ENCODE assay signal across 8 cellular contexts in the genomic region with DNA sequence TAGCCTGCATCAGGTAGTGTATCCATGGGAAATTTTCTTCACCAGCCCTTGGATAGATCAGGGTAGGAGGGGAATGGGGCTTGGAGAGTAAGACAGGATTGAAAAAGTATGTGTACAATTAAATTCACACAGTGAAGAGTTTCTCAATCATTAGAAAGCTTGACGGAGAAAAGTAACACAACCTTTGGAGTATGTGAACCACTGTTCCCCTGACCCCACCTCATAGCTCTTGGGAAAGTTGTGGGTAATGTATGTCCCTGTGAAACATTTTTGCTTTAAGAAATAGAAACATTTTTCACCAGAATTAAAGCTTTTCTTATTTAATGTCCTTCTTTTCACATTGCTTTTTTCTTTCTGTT. TPM values are rescaled to one million over a fixed set of nuclear protein-coding genes. Genes with fewer than 3 reads are reported as not detected.
DNase-seq lines count a peak whose midpoint lies in the region; ATAC-seq, FAIRE-seq and TF ChIP-seq lines count a peak whose summit lies in the region.

No MANE protein-coding gene starts in this region.

- intact Hi-C loops in kidney (cut with DNase I) = no loop called here

- FAIRE-seq in kidney (lab: Jason Lieb, UNC) = no peak

- H3K4me2 ChIP-seq in MM.1S (ENCODE audit: low read depth, low read length) = peak overlapping the region; percentile 86

- no peaks in the 10 kb centered on the region for H3K9me2 ChIP-seq in MM.1S (replicated peaks; ENCODE audit: insufficient read depth, low read length)

- H3K79me2 ChIP-seq in ACC112 (ENCODE audit: control insufficient read depth, insufficient read depth, low read length, unreplicated experiment) (no peaks in the 10 kb centered on the region), MM.1S (ENCODE audit: low read length) (peaks cover 8% of the 10 kb centered on the region; the same call in 1 of the 2 replicates)

- no peaks in the 10 kb centered on the region for H4K20me1 ChIP-seq in MM.1S (ENCODE audit: insufficient read depth, low read length)

- no peak for DNase-seq in MM.1S
- no peak for DNase-seq in kidney
- no peak for DNase-seq in NK-92 (lab: John Stamatoyannopoulos, UW; ENCODE audit: unreplicated experiment)
- no peak for DNase-seq in NCI-H1436 treated with DMSO at 0.1 percent for 48 hours (lab: John Stamatoyannopoulos, UW)
- no peak for DNase-seq in cerebellar nuclear complex (lab: John Stamatoyannopoulos, UW)
- DNase-seq in stimulated activated CD4-positive, alpha-beta T cell treated with anti-CD3 and anti-CD28 coated beads, Interleukin-1b, Interleukin-23, amount 100 ng/mL, for 48 hours = no peak

- peaks cover 8% of the 10 kb centered on the region for H3K36me3 ChIP-seq in ACC112 (ENCODE audit: insufficient read depth, low read length)
- no peaks in the 10 kb centered on the region for H3K36me3 ChIP-seq in MM.1S (replicated peaks; ENCODE audit: insufficient read depth, low read length)
- no peaks in the 10 kb centered on the region for H3K36me3 ChIP-seq in kidney (ENCODE audit: control insufficient read depth in 1 of 2, insufficient read depth in 2 of 2, low read length in 2 of 2)

- H3K9ac ChIP-seq in MM.1S (ENCODE audit: low read length) (peak overlapping the region; percentile 58; the same call in 1 of the 2 replicates), kidney (ENCODE audit: low read length in 2 of 2) (peak overlapping the region in 1 of 2 donors; percentile 52)

- peak overlapping the region; percentile 77 for H2AFZ ChIP-seq in ACC112 (ENCODE audit: low read length, unreplicated experiment)
- peak overlapping the region; percentile 81 for H2AFZ ChIP-seq in MM.1S (ENCODE audit: low read length)

- peak; percentile 23 for ATAC-seq in GM19452 (IDR thresholded peaks at IDR 0.05; ENCODE audit: unreplicated experiment)

- TF ChIP-seq CTCF in MM.1S (IDR thresholded peaks at IDR 0.05; ENCODE audit: low read length) (no peak), kidney (IDR thresholded peaks at IDR 0.05; ENCODE audit: borderline replicate concordance, extremely low read depth, insufficient read depth) (no peak)

- H3K4me1 ChIP-seq in ACC112 (ENCODE audit: control insufficient read depth, insufficient read depth, low read length, unreplicated experiment) (peaks cover 21% of the 10 kb centered on the region), MM.1S (ENCODE audit: low read length) (peaks cover 14% of the 10 kb centered on the region; the same call in 1 of the 2 replicates), kidney (ENCODE audit: control insufficient read depth in 1 of 2, insufficient read depth in 1 of 2, low read depth in 1 of 2, low read length in 2 of 2) (no peaks in the 10 kb centered on the region)

- no peaks in the 10 kb centered on the region for H3K9me3 ChIP-seq in MM.1S (replicated peaks; ENCODE audit: insufficient read depth, low read length)
- peaks cover 0 to 2% of the 10 kb centered on the region in 2 donors for H3K9me3 ChIP-seq in kidney (ENCODE audit: control insufficient read depth in 1 of 2, low read length in 2 of 2)

- H3K4me3 ChIP-seq in ACC112 (ENCODE audit: low read depth, low read length) (peak overlapping the region; percentile 79), MM.1S (ENCODE audit: low read length) (peak overlapping the region; percentile 61), kidney (ENCODE audit: low read length in 2 of 2) (peak overlapping the region; percentile 18 to 57)

- H3K27me3 ChIP-seq in ACC112 (ENCODE audit: insufficient read depth, low read length) (no peaks in the 10 kb centered on the region), MM.1S (replicated peaks; ENCODE audit: insufficient read depth, low read length) (no peaks in the 10 kb centered on the region)

- H3F3A ChIP-seq in MM.1S (ENCODE audit: insufficient read depth, low read length) = peaks cover 3% of the 10 kb centered on the region; the same call in 1 of the 2 replicates

- H3K27ac ChIP-seq in ACC112 (ENCODE audit: low read depth, low read length) (peak overlapping the region; percentile 51), MM.1S (ENCODE audit: low read length) (peak overlapping the region; percentile 31; the same call in 1 of the 2 replicates), kidney (ENCODE audit: low read depth in 2 of 2, low read length in 2 of 2) (peak overlapping the region; percentile 23 to 56)

RNA-seq across cellular contexts. Expression of gene CASP1, which starts 0.3 kb away (rescaled TPM):
- 38.6 TPM for total RNA-seq in kidney
- 9.7 TPM for polyA plus RNA-seq in kidney (ENCODE audit: insufficient read depth, low read depth, low replicate concordance)

RNA-seq across cellular contexts. Expression of gene CARD16, which starts 9.9 kb away (rescaled TPM):
- total RNA-seq in kidney = 16.2 TPM
- polyA plus RNA-seq in kidney (ENCODE audit: insufficient read depth, low read depth, low replicate concordance) = 24.4 TPM

RNA-seq across cellular contexts. Expression of gene CASP5, which starts 12.3 kb away (rescaled TPM):
- total RNA-seq in kidney = 0.91 TPM
- polyA plus RNA-seq in kidney (ENCODE audit: insufficient read depth, low read depth, low replicate concordance) = not detected
